18 cellular contexts compared by ENCODE assay signal in genomic region chr5:127359502-127359901, GRCh38.
"Had no signal": no experiment of that assay in that cellular context is flagged by ENCODE, and none has a peak within 500 bp of the region (broad histone marks: within the 10 kb centered on the region; RNA-seq: fewer than 3 reads in every experiment).

No MANE protein-coding gene starts in this region.

- H3K4me1 ChIP-seq: heart right ventricle, left lung, lower lobe of right lung, stomach had no signal

- H3K27me3 ChIP-seq: left lung, ovary, stomach had no signal

- ATAC-seq: heart right ventricle; left lung; lower lobe of right lung; naive thymus-derived CD4-positive, alpha-beta T cell; right cardiac atrium had no signal

- H3K9me3 ChIP-seq: heart right ventricle, left lung, lower lobe of right lung, ovary, stomach had no signal

- H3K4me3 Mint-ChIP-seq: memory B cell; mesothelial cell of epicardium; naive thymus-derived CD4-positive, alpha-beta T cell had no signal

- H3K4me3 ChIP-seq: coronary artery, heart right ventricle, left lung, lower lobe of right lung, ovary, stomach had no signal

- H3K27ac ChIP-seq: coronary artery, heart right ventricle, left lung, lower lobe of right lung, ovary, stomach had no signal

- H3K9me3 Mint-ChIP-seq: memory B cell; naive thymus-derived CD4-positive, alpha-beta T cell had no signal

- H3K36me3 Mint-ChIP-seq: memory B cell; mesothelial cell of epicardium; naive thymus-derived CD4-positive, alpha-beta T cell had no signal

- H3K36me3 ChIP-seq: heart right ventricle, left lung, lower lobe of right lung, ovary, stomach had no signal

- H3K27ac Mint-ChIP-seq: memory B cell; mesothelial cell of epicardium; naive thymus-derived CD4-positive, alpha-beta T cell had no signal

- H3K4me1 Mint-ChIP-seq: memory B cell; mesothelial cell of epicardium; naive thymus-derived CD4-positive, alpha-beta T cell had no signal

- DNase-seq: caudate nucleus; effector CD8-positive, alpha-beta T cell; heart right ventricle; islet precursor cell; left lung; lower lobe of right lung; naive thymus-derived CD4-positive, alpha-beta T cell; ovary; right cardiac atrium; stimulated activated CD4-positive, alpha-beta T cell treated with anti-CD3 and anti-CD28 coated beads, Interleukin-2, amount 100 ng/mL, for 24 hours; stimulated activated CD4-positive, alpha-beta T cell treated with anti-CD3 and anti-CD28 coated beads, Interleukin-4, amount 100 ng/mL, for 4 hours; stimulated activated naive CD4-positive, alpha-beta T cell; stomach; substantia nigra; trophoblast cell had no signal
